In the genomic region with DNA sequence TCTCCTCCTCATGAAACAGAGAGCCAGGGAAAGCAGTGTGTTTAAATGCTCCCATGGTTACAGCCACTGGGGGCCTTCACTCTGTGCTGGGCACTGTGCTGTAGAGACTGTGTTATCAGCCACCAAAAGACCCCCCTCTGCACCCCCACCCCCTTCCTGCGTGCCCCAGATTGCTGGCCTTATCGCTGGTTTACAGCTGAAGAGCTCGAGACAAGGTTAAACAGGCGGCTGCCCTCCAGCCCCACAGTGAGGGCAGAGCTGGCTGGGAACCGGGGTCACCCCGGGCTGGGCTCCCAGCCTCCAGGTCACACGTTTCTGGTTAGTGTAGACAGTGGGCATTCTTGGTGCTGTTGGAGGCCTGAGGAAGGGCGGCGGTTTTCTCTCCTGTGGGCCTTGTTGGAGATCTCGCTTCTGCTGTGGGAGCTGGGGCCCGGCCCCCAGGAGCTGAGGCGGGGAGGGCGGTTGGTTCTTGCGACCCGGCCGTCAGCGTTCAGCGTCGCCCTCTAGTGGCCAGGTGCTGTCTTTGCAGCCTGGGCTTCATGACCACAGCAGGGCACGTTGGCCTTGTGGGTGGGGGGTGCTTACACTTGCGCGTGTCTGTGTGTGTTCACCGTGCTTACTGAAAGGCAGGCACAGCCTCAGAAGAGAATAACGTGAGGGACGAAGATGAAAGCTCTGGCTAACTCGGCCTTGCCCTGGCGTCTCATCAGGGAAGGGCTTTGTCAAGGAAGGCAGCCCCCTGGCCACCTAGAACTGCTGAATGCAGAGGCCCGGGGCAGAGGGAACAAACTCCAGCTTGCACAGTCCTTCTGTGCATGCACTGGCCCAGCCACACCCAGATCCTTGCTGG, we compare ENCODE assay signal across 8 cellular contexts. TPM values are rescaled to one million over a fixed set of nuclear protein-coding genes. Genes with fewer than 3 reads are reported as not detected.
A peak's percentile ranks its signal among the peaks of the same experiment; 100 is the strongest.
DNase-seq lines count a peak whose midpoint lies in the region; ATAC-seq lines count a peak whose summit lies in the region.

No MANE protein-coding gene starts in this region.

- peaks cover 14% of the 10 kb centered on the region for H3K4me1 ChIP-seq in CD4-positive, CD25-positive, alpha-beta regulatory T cell (ENCODE audit: control insufficient read depth, insufficient read depth, low read length, poor library complexity, severe bottlenecking)

- H3K27ac Mint-ChIP-seq in CD4-positive, CD25-positive, alpha-beta regulatory T cell, result peak overlapping the region; percentile 45 to 95 (median 88)
- H3K27ac Mint-ChIP-seq in T-helper 17 cell, result no peak overlapping the region

- DNase-seq in CD4-positive, CD25-positive, alpha-beta regulatory T cell, result peak; percentile 64 to 79 (median 71)
- DNase-seq in T-helper 17 cell (peak; percentile 64 to 72 (median 67)), iPS DF 4.7 (ENCODE audit: extremely low read depth, low spot score) (peak; percentile 22), amniotic stem cell (lab: John Stamatoyannopoulos, UW) (no peak)
- DNase-seq in activated naive CD8-positive, alpha-beta T cell treated with anti-CD3 and anti-CD28 coated beads, Interleukin-2, amount 50 U/mL, for 16 hours (ENCODE audit: low read depth, low spot score), result peak; percentile 42
- peak; percentile 60 to 71 for DNase-seq in stimulated activated CD4-positive, alpha-beta T cell treated with anti-CD3 and anti-CD28 coated beads, Interleukin-2, amount 100 ng/mL, for 48 hours

- peaks cover 52% of the 10 kb centered on the region for H3K36me3 ChIP-seq in CD4-positive, CD25-positive, alpha-beta regulatory T cell (ENCODE audit: control insufficient read depth, insufficient read depth, low read length)

- H3K4me1 Mint-ChIP-seq in CD4-positive, CD25-positive, alpha-beta regulatory T cell, result peaks cover 13 to 51% (median 33%) of the 10 kb centered on the region in 4 donors
- peaks cover 43% of the 10 kb centered on the region for H3K4me1 Mint-ChIP-seq in T-helper 17 cell

- H3K4me3 Mint-ChIP-seq in CD4-positive, CD25-positive, alpha-beta regulatory T cell, result peak overlapping the region in 2 of 4 donors; percentile 52 to 58
- peak overlapping the region; percentile 71 for H3K4me3 Mint-ChIP-seq in T-helper 17 cell

- peaks cover 46% of the 10 kb centered on the region for H3K36me3 Mint-ChIP-seq in CD4-positive, CD25-positive, alpha-beta regulatory T cell
- peaks cover 10% of the 10 kb centered on the region for H3K36me3 Mint-ChIP-seq in T-helper 17 cell (ENCODE audit: low read depth)

- ATAC-seq in CD4-positive, CD25-positive, alpha-beta regulatory T cell (ENCODE audit: low read depth in 2 of 2), result peak; percentile 71 to 77
- ATAC-seq in HG02885 (IDR thresholded peaks at IDR 0.05; ENCODE audit: poor library complexity, unreplicated experiment) (peak; percentile 48), T-helper 17 cell (peak; percentile 87), GM19351 (IDR thresholded peaks at IDR 0.05; ENCODE audit: unreplicated experiment) (no peak)

- no peaks in the 10 kb centered on the region for H3K27me3 Mint-ChIP-seq in CD4-positive, CD25-positive, alpha-beta regulatory T cell
- no peaks in the 10 kb centered on the region for H3K27me3 Mint-ChIP-seq in T-helper 17 cell

- peaks cover 0 to 2% (median 0%) of the 10 kb centered on the region in 7 donors for H3K9me3 Mint-ChIP-seq in CD4-positive, CD25-positive, alpha-beta regulatory T cell

- no peaks in the 10 kb centered on the region for H3K9me3 ChIP-seq in CD4-positive, CD25-positive, alpha-beta regulatory T cell (ENCODE audit: control insufficient read depth in 2 of 2, low read length in 2 of 2)
- H3K9me3 ChIP-seq in T-helper 17 cell (ENCODE audit: control insufficient read depth, low read length, poor library complexity, severe bottlenecking), result no peaks in the 10 kb centered on the region

- H3K27me3 ChIP-seq in CD4-positive, CD25-positive, alpha-beta regulatory T cell (ENCODE audit: control insufficient read depth, insufficient read depth, low read length), result no peaks in the 10 kb centered on the region

- no peak overlapping the region for H3K27ac ChIP-seq in CD4-positive, CD25-positive, alpha-beta regulatory T cell (ENCODE audit: insufficient read depth, low read length, poor library complexity, severe bottlenecking)

- no peak overlapping the region for H3K4me3 ChIP-seq in CD4-positive, CD25-positive, alpha-beta regulatory T cell (ENCODE audit: low read depth, low read length)

RNA-seq across cellular contexts. Expression of a gene that starts 40.8 kb away (rescaled TPM):
- total RNA-seq in CD4-positive, CD25-positive, alpha-beta regulatory T cell, result 42.5 TPM
- polyA plus RNA-seq in CD4-positive, CD25-positive, alpha-beta regulatory T cell, result 10 to 100 TPM; 19.8 to 34.0 (median 23.0) TPM
- total RNA-seq in T-helper 17 cell, result 10 to 100 TPM; 42.1 to 43.8 TPM
